Comparison of ENCODE assay signal across 1 cellular context in the genomic region with DNA sequence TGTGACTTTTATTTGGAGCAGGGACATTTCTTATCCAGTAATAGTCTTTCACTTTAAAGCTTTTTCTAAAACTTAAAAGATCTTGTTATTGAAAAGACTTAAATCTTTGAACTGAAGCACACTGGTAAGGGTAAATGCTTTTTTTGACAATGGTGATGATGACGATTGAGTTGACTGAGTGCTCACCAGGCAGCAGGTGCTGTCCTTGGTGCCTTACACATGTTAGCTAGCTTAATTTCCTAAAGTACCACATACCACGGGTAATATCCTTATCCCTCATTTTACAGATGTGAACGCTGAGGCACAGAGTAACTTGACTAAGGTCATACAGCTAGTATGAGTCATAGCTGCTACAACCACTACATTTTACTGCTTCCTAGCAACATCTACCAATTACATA.
TF ChIP-seq lines count a peak whose summit lies in the region.

No MANE protein-coding gene starts in this region.

TF ChIP-seq in HCT116, 20 proteins besides CTCF, POLR2A, EP300 and RAD21 (continued from another document):
- TF ChIP-seq, protein P1, sequence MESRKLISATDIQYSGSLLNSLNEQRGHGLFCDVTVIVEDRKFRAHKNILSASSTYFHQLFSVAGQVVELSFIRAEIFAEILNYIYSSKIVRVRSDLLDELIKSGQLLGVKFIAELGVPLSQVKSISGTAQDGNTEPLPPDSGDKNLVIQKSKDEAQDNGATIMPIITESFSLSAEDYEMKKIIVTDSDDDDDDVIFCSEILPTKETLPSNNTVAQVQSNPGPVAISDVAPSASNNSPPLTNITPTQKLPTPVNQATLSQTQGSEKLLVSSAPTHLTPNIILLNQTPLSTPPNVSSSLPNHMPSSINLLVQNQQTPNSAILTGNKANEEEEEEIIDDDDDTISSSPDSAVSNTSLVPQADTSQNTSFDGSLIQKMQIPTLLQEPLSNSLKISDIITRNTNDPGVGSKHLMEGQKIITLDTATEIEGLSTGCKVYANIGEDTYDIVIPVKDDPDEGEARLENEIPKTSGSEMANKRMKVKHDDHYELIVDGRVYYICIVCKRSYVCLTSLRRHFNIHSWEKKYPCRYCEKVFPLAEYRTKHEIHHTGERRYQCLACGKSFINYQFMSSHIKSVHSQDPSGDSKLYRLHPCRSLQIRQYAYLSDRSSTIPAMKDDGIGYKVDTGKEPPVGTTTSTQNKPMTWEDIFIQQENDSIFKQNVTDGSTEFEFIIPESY (IDR thresholded peaks at IDR 0.05; ENCODE audit: extremely low read depth, insufficient replicate concordance, low read length) = no peak
